1 cellular context compared by ENCODE assay signal in the genomic region with DNA sequence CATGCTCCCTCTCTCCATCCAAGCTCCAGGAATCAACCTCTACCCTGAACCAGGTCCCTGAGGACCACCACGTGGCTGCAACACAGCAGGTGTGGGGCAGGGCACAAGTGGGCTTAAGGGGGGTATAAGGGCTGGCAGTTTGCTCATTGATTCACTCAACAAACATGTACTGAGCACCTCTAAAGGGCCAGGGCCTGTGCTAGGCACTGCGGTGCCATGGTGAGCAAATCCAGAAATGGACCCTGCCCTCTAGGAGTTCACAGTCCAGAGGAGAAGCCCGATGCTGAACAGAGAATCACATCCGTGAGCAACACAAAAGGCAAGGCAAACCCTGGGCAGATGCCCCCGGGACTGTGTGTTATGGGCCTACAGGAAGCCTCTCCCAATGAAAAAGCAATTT.
TF ChIP-seq lines count a peak whose summit lies in the region.

No MANE protein-coding gene starts in this region.

TF ChIP-seq in liver, 16 proteins besides CTCF, POLR2A, EP300 and RAD21 (continued from another document):
- TF ChIP-seq, protein P1, sequence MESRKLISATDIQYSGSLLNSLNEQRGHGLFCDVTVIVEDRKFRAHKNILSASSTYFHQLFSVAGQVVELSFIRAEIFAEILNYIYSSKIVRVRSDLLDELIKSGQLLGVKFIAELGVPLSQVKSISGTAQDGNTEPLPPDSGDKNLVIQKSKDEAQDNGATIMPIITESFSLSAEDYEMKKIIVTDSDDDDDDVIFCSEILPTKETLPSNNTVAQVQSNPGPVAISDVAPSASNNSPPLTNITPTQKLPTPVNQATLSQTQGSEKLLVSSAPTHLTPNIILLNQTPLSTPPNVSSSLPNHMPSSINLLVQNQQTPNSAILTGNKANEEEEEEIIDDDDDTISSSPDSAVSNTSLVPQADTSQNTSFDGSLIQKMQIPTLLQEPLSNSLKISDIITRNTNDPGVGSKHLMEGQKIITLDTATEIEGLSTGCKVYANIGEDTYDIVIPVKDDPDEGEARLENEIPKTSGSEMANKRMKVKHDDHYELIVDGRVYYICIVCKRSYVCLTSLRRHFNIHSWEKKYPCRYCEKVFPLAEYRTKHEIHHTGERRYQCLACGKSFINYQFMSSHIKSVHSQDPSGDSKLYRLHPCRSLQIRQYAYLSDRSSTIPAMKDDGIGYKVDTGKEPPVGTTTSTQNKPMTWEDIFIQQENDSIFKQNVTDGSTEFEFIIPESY (IDR thresholded peaks at IDR 0.05): no peak
